In genomic region chr3:172467170-172467824, GRCh38 we compare ENCODE assay signal across 16 cellular contexts. TPM values are rescaled to one million over a fixed set of nuclear protein-coding genes. Genes with fewer than 3 reads are reported as not detected.
DNase-seq lines count a peak whose midpoint lies in the region; ATAC-seq, FAIRE-seq and TF ChIP-seq lines count a peak whose summit lies in the region.
"Had no signal": no experiment of that assay in that cellular context is flagged by ENCODE, and none has a peak within 500 bp of the region (broad histone marks: within the 10 kb centered on the region; RNA-seq: fewer than 3 reads in every experiment).

No MANE protein-coding gene starts in this region.

- in situ Hi-C loops in astrocyte of the spinal cord (cut with HindIII; ENCODE audit: low sequenced_read_pairs) = no loop called here

- intact Hi-C loops in left colon (cut with DNase I, micrococcal nuclease) = no loop called here

- H3K9me3 Mint-ChIP-seq in T-helper 2 cell treated with Interferon-gamma antibody and Interleukin-4, amounts not matched to agents 5 μg/mL and 100 μg/mL, for 36 hours = peaks cover 6% of the 10 kb centered on the region

- peaks cover 3% of the 10 kb centered on the region for H3K4me1 Mint-ChIP-seq in T-helper 2 cell treated with Interferon-gamma antibody and Interleukin-4, amounts not matched to agents 5 μg/mL and 100 μg/mL, for 36 hours (ENCODE audit: low read depth)
- H3K4me1 Mint-ChIP-seq: CD14-positive monocyte, WTC11 had no signal

- FAIRE-seq in D721Med (lab: Jason Lieb, UNC) = no peak
- FAIRE-seq: GM19239 had no signal

- TF ChIP-seq CTCF in astrocyte of the spinal cord (IDR thresholded peaks at IDR 0.05; ENCODE audit: low read depth, low read length) = no peak
- no peak for TF ChIP-seq CTCF in D721Med (IDR thresholded peaks at IDR 0.05; ENCODE audit: insufficient read depth, missing control alignments)
- TF ChIP-seq CTCF in omental fat pad (IDR thresholded peaks at IDR 0.05) = no peak

- H3K36me3 Mint-ChIP-seq in T-helper 2 cell treated with Interferon-gamma antibody and Interleukin-4, amounts not matched to agents 5 μg/mL and 100 μg/mL, for 36 hours (ENCODE audit: low read depth) = no peaks in the 10 kb centered on the region
- H3K36me3 Mint-ChIP-seq: CD14-positive monocyte had no signal

- H3K27ac Mint-ChIP-seq in T-helper 2 cell treated with Interferon-gamma antibody and Interleukin-4, amounts not matched to agents 5 μg/mL and 100 μg/mL, for 36 hours = no peak overlapping the region
- H3K27ac Mint-ChIP-seq: activated T-cell treated with anti-CD3 and anti-CD28 coated beads, Interleukin-2, amount 50 U/mL, for 24 hours; CD14-positive monocyte; nephron; WTC11 had no signal

- peak; percentile 45 for ATAC-seq in left colon
- no peak for ATAC-seq in omental fat pad (ENCODE audit: low FRiP score)
- ATAC-seq: WTC11 had no signal

- H3K4me3 Mint-ChIP-seq in T-helper 2 cell treated with Interferon-gamma antibody and Interleukin-4, amounts not matched to agents 5 μg/mL and 100 μg/mL, for 36 hours = no peak overlapping the region
- H3K4me3 Mint-ChIP-seq: activated T-cell treated with anti-CD3 and anti-CD28 coated beads, Interleukin-2, amount 50 U/mL, for 24 hours; nephron; WTC11 had no signal

- H3K27me3 Mint-ChIP-seq in T-helper 2 cell treated with Interferon-gamma antibody and Interleukin-4, amounts not matched to agents 5 μg/mL and 100 μg/mL, for 36 hours (ENCODE audit: low read depth) = peaks cover 34% of the 10 kb centered on the region

- no peak overlapping the region for H3K4me3 ChIP-seq in astrocyte of the spinal cord (ENCODE audit: low read depth, low read length)
- H3K4me3 ChIP-seq: ascending aorta, uterus had no signal

- DNase-seq in AG20443 (ENCODE audit: low spot score) (peak; percentile 31), HT-29 (ENCODE audit: low spot score) (peak; percentile 60), astrocyte of the spinal cord (ENCODE audit: low read depth, low spot score) (peak; percentile 31), left colon (no peak), NCI-H128 (lab: John Stamatoyannopoulos, UW; ENCODE audit: unreplicated experiment) (no peak), D721Med (ENCODE audit: insufficient read length, low spot score) (no peak), omental fat pad (ENCODE audit: low spot score) (no peak)
- DNase-seq in T-helper 2 cell treated with Interferon-gamma antibody and Interleukin-4, amounts not matched to agents 5 μg/mL and 100 μg/mL, for 36 hours (ENCODE audit: low spot score) = no peak
- DNase-seq: activated T-cell treated with anti-CD3 and anti-CD28 coated beads, Interleukin-2, amount 50 U/mL, for 24 hours; NCI-H446; uterus had no signal

RNA-seq across cellular contexts. Expression of gene GHSR, which starts 19.0 kb away (rescaled TPM):
- total RNA-seq in HT-29 (2014; rRNA removed; shearing (Covaris generic)) = not detected in 2 replicates
- total RNA-seq in left colon (not detected), omental fat pad (not detected)
- total RNA-seq: ascending aorta, uterus, WTC11 had no signal

RNA-seq across cellular contexts. Expression of gene TNFSF10, which starts 55.9 kb away (rescaled TPM):
- 14.8 and 14.9 TPM in 2 replicates for total RNA-seq in HT-29 (2014; rRNA removed; shearing (Covaris generic))
- 100 to 1,000 TPM in 1 of 2 donors, 10 to 100 TPM in 1; 94.2 to 136 TPM for total RNA-seq in left colon
- 100 to 1,000 TPM in 2 of 4 donors, 10 to 100 TPM in 2; 23.8 to 220 (median 121) TPM for total RNA-seq in omental fat pad

Comparison
In these comparisons a context has a peak if more than half of its experiments do, and no peak if none do; other contexts are left out.
1. DNase-seq: peak in AG20443 (single experiment), HT-29 (single experiment) and astrocyte of the spinal cord (single experiment); none in left colon (0 of 2), NCI-H128 (single experiment), T-helper 2 cell treated with Interferon-gamma antibody and Interleukin-4, amounts not matched to agents 5 μg/mL and 100 μg/mL, for 36 hours (single experiment), D721Med (single experiment) and omental fat pad (single experiment).